ENCODE assay signal across 8 cellular contexts in genomic region chr1:226723640-226724532, GRCh38. TPM values are rescaled to one million over a fixed set of nuclear protein-coding genes. Genes with fewer than 3 reads are reported as not detected.
A peak's percentile ranks its signal among the peaks of the same experiment; 100 is the strongest.
DNase-seq lines count a peak whose midpoint lies in the region; ATAC-seq and TF ChIP-seq lines count a peak whose summit lies in the region.

No MANE protein-coding gene starts in this region.

- TF ChIP-seq CTCF in RWPE1 (conservative IDR thresholded peaks at IDR 0.05; ENCODE audit: low read depth), result no peak
- TF ChIP-seq CTCF in esophagus muscularis mucosa (IDR thresholded peaks at IDR 0.05), result no peak
- TF ChIP-seq CTCF in mucosa of descending colon (IDR thresholded peaks at IDR 0.05), result no peak

- ATAC-seq in mucosa of descending colon (no peak), HG02870 (IDR thresholded peaks at IDR 0.05; ENCODE audit: unreplicated experiment) (no peak)

- CTCF ChIA-PET in RWPE1 (lab: Yijun Ruan, JAX), result interaction anchor here (0.7 to 1.1 kb wide), 2 partner anchors 12 to 37 kb away, joined by 3 read pairs; no protein-coding TSS in a partner anchor

- TF ChIP-seq EP300 in esophagus muscularis mucosa (IDR thresholded peaks at IDR 0.05), result no peak

- peak overlapping the region in 1 of 4 donors; percentile 12 for H3K4me3 ChIP-seq in esophagus muscularis mucosa
- H3K4me3 ChIP-seq in rectal smooth muscle tissue (ENCODE audit: low read length), result no peak overlapping the region
- H3K4me3 ChIP-seq in mucosa of descending colon, result no peak overlapping the region

- POLR2A ChIA-PET in RWPE1 (lab: Yijun Ruan, JAX; ENCODE audit: low non-redundant PET), result no interaction called here

- TF ChIP-seq POLR2A in esophagus muscularis mucosa (IDR thresholded peaks at IDR 0.05; ENCODE audit: low read depth), result no peak

- H3K27me3 ChIP-seq in esophagus muscularis mucosa (no peaks in the 10 kb centered on the region), rectal smooth muscle tissue (ENCODE audit: control insufficient read depth, insufficient read depth, low read length) (no peaks in the 10 kb centered on the region)

- H3K27ac ChIP-seq in RWPE1 (peak overlapping the region; percentile 40), esophagus muscularis mucosa (replicated peaks in 1 of 4) (peak overlapping the region in 3 of 4 donors; percentile 97 to 98 (median 98)), rectal smooth muscle tissue (ENCODE audit: low read depth, low read length) (peak overlapping the region; percentile 59)

- 32% methylated on average over 11 of the region's 13 CpGs for WGBS in esophagus muscularis mucosa

- DNase-seq in Caki2 (ENCODE audit: low read depth), result peak; percentile 45
- peak; percentile 60 for DNase-seq in HuH-7 (ENCODE audit: low spot score)
- DNase-seq in RWPE1 (ENCODE audit: low spot score), result peak; percentile 50
- no peak for DNase-seq in esophagus muscularis mucosa (ENCODE audit: extremely low spot score)
- DNase-seq in 8988T, result no peak
- DNase-seq in mucosa of descending colon, result no peak

- H3K9ac ChIP-seq in rectal smooth muscle tissue (ENCODE audit: low read length), result no peak overlapping the region

- intact Hi-C loops in esophagus muscularis mucosa (cut with DNase I), result no loop called here
- intact Hi-C loops in mucosa of descending colon (cut with DNase I, micrococcal nuclease), result no loop called here

- in situ Hi-C loops in Caki2 (cut with HindIII; ENCODE audit: low pct_unique_long_range_greater_than_20kb, low sequenced_read_pairs), result no loop called here

- peaks cover 45 to 99% (median 93%) of the 10 kb centered on the region in 4 donors for H3K4me1 ChIP-seq in esophagus muscularis mucosa
- H3K4me1 ChIP-seq in rectal smooth muscle tissue (ENCODE audit: control insufficient read depth, insufficient read depth, low read length), result peaks cover 31% of the 10 kb centered on the region
- H3K4me1 ChIP-seq in mucosa of descending colon (ENCODE audit: low read depth), result peaks cover 19% of the 10 kb centered on the region

- H3K9me3 ChIP-seq in esophagus muscularis mucosa (no peaks in the 10 kb centered on the region), mucosa of descending colon (no peaks in the 10 kb centered on the region)

- H3K36me3 ChIP-seq in esophagus muscularis mucosa, result peaks cover 0 to 12% (median 4%) of the 10 kb centered on the region in 4 donors
- no peaks in the 10 kb centered on the region for H3K36me3 ChIP-seq in rectal smooth muscle tissue (ENCODE audit: control insufficient read depth, insufficient read depth, low read length)
- no peaks in the 10 kb centered on the region for H3K36me3 ChIP-seq in mucosa of descending colon (ENCODE audit: low read depth)

RNA-seq across cellular contexts. Expression of gene ITPKB, which starts 15.2 kb away (rescaled TPM):
- total RNA-seq in Caki2 (2014; rRNA removed; shearing (Covaris generic); ENCODE audit: low replicate concordance), result 0.07 and 0.43 TPM in 2 replicates
- total RNA-seq in esophagus muscularis mucosa (100 to 1,000 TPM in 2 of 4 donors, 10 to 100 TPM in 2; 71.1 to 156 (median 116) TPM), mucosa of descending colon (10 to 100 TPM in 2 of 3 donors, 1 to 10 TPM in 1; 9.5 to 90.3 (median 11.7) TPM)

Comparison
In these comparisons a context has a peak if more than half of its experiments do, and no peak if none do; other contexts are left out.
1. DNase-seq: peak in Caki2 (single experiment), HuH-7 (single experiment) and RWPE1 (single experiment); none in esophagus muscularis mucosa (single experiment), 8988T (single experiment) and mucosa of descending colon (0 of 3).
2. H3K27ac ChIP-seq: peak in every context shown above with its lines; median percentile 98 in esophagus muscularis mucosa; 59 in rectal smooth muscle tissue; 40 in RWPE1.